ENCODE assay signal across 10 cellular contexts in genomic region chr3:41224120-41224806, GRCh38. TPM values are rescaled to one million over a fixed set of nuclear protein-coding genes. Genes with fewer than 3 reads are reported as not detected.
DNase-seq lines count a peak whose midpoint lies in the region; ATAC-seq and TF ChIP-seq lines count a peak whose summit lies in the region.
"Had no signal": no experiment of that assay in that cellular context is flagged by ENCODE, and none has a peak within 500 bp of the region (broad histone marks: within the 10 kb centered on the region; RNA-seq: fewer than 3 reads in every experiment).

No MANE protein-coding gene starts in this region.

- H3K4me3 ChIP-seq in breast epithelium (no peak overlapping the region), right cardiac atrium (ENCODE audit: low read length) (no peak overlapping the region), thoracic aorta (peak overlapping the region; percentile 24)

- H3K27ac Mint-ChIP-seq in activated naive CD4-positive, alpha-beta T cell treated with anti-CD3 and anti-CD28 coated beads, Interleukin-2, amount 50 U/mL, for 24 hours, result peak overlapping the region; percentile 84
- H3K27ac Mint-ChIP-seq in activated naive CD4-positive, alpha-beta T cell treated with anti-CD3 and anti-CD28 coated beads, Interleukin-2, amount 10 ng/mL, durations not matched to agents 7 days and 5 days, result no peak overlapping the region

- H3K4me1 Mint-ChIP-seq in activated naive CD4-positive, alpha-beta T cell treated with anti-CD3 and anti-CD28 coated beads, Interleukin-2, amount 50 U/mL, for 24 hours, result peaks cover 74% of the 10 kb centered on the region
- H3K4me1 Mint-ChIP-seq in activated naive CD4-positive, alpha-beta T cell treated with anti-CD3 and anti-CD28 coated beads, Interleukin-2, amount 10 ng/mL, durations not matched to agents 7 days and 5 days, result peaks cover 11% of the 10 kb centered on the region

- peaks cover 11% of the 10 kb centered on the region for H3K36me3 ChIP-seq in breast epithelium
- peaks cover 15% of the 10 kb centered on the region for H3K36me3 ChIP-seq in thoracic aorta

- H3K9me3 Mint-ChIP-seq in activated naive CD4-positive, alpha-beta T cell treated with anti-CD3 and anti-CD28 coated beads, Interleukin-2, amount 50 U/mL, for 24 hours, result no peaks in the 10 kb centered on the region
- no peaks in the 10 kb centered on the region for H3K9me3 Mint-ChIP-seq in activated naive CD4-positive, alpha-beta T cell treated with anti-CD3 and anti-CD28 coated beads, Interleukin-2, amount 10 ng/mL, durations not matched to agents 7 days and 5 days
- H3K9me3 Mint-ChIP-seq: naive thymus-derived CD8-positive, alpha-beta T cell had no signal

- TF ChIP-seq CTCF in breast epithelium (IDR thresholded peaks at IDR 0.05) (no peak), thoracic aorta (IDR thresholded peaks at IDR 0.05) (peak; percentile 39)

- H3K9me3 ChIP-seq in breast epithelium, result no peaks in the 10 kb centered on the region
- no peaks in the 10 kb centered on the region for H3K9me3 ChIP-seq in right cardiac atrium (ENCODE audit: control insufficient read depth, low read length)
- no peaks in the 10 kb centered on the region for H3K9me3 ChIP-seq in thoracic aorta

- no peak for TF ChIP-seq POLR2A in breast epithelium (IDR thresholded peaks at IDR 0.05)

- ATAC-seq in right cardiac atrium (peak; percentile 93 to 95), thoracic aorta (ENCODE audit: insufficient number of reproducible peaks, low FRiP score, low read depth) (peak; percentile 99), GM19463 (IDR thresholded peaks at IDR 0.05; ENCODE audit: unreplicated experiment) (no peak), GM19455 (IDR thresholded peaks at IDR 0.05; ENCODE audit: unreplicated experiment) (no peak)
- ATAC-seq: naive thymus-derived CD8-positive, alpha-beta T cell had no signal

- CTCF ChIA-PET in activated naive CD4-positive, alpha-beta T cell treated with anti-CD3 and anti-CD28 coated beads, Interleukin-2, amount 10 ng/mL, durations not matched to agents 7 days and 5 days (lab: Charles Lee), result interaction anchor here (0.9 kb wide), 1 partner anchor 428 kb away, joined by 3 read pairs; no protein-coding TSS in a partner anchor

- H3K4me3 Mint-ChIP-seq in activated naive CD4-positive, alpha-beta T cell treated with anti-CD3 and anti-CD28 coated beads, Interleukin-2, amount 50 U/mL, for 24 hours, result no peak overlapping the region
- no peak overlapping the region for H3K4me3 Mint-ChIP-seq in activated naive CD4-positive, alpha-beta T cell treated with anti-CD3 and anti-CD28 coated beads, Interleukin-2, amount 10 ng/mL, durations not matched to agents 7 days and 5 days
- H3K4me3 Mint-ChIP-seq: naive thymus-derived CD8-positive, alpha-beta T cell had no signal

- H3K36me3 Mint-ChIP-seq in activated naive CD4-positive, alpha-beta T cell treated with anti-CD3 and anti-CD28 coated beads, Interleukin-2, amount 50 U/mL, for 24 hours, result peaks cover 31% of the 10 kb centered on the region
- H3K36me3 Mint-ChIP-seq in activated naive CD4-positive, alpha-beta T cell treated with anti-CD3 and anti-CD28 coated beads, Interleukin-2, amount 10 ng/mL, durations not matched to agents 7 days and 5 days, result peaks cover 49% of the 10 kb centered on the region

- H3K27ac ChIP-seq in breast epithelium (peak overlapping the region; percentile 43 to 61), right cardiac atrium (ENCODE audit: low read length) (peak overlapping the region; percentile 70), thoracic aorta (peak overlapping the region; percentile 43 to 72)

- no peak for DNase-seq in activated naive CD4-positive, alpha-beta T cell treated with anti-CD3 and anti-CD28 coated beads, Interleukin-2, amount 10 ng/mL, durations not matched to agents 7 days and 5 days
- DNase-seq in breast epithelium (ENCODE audit: low spot score in 2 of 2) (no peak), right cardiac atrium (no peak), thoracic aorta (ENCODE audit: low spot score) (no peak), NOMO-1 treated with dmso at 0.1 percent for 144 hours (lab: John Stamatoyannopoulos, UW; ENCODE audit: unreplicated experiment) (no peak)
- DNase-seq: AML-193; naive thymus-derived CD8-positive, alpha-beta T cell had no signal

- no peaks in the 10 kb centered on the region for H3K27me3 ChIP-seq in breast epithelium
- H3K27me3 ChIP-seq in right cardiac atrium (ENCODE audit: control insufficient read depth, insufficient read depth), result no peaks in the 10 kb centered on the region
- no peaks in the 10 kb centered on the region for H3K27me3 ChIP-seq in thoracic aorta (replicated peaks; ENCODE audit: insufficient read depth)

- H3K27me3 Mint-ChIP-seq in activated naive CD4-positive, alpha-beta T cell treated with anti-CD3 and anti-CD28 coated beads, Interleukin-2, amount 50 U/mL, for 24 hours, result no peaks in the 10 kb centered on the region
- H3K27me3 Mint-ChIP-seq in activated naive CD4-positive, alpha-beta T cell treated with anti-CD3 and anti-CD28 coated beads, Interleukin-2, amount 10 ng/mL, durations not matched to agents 7 days and 5 days, result no peaks in the 10 kb centered on the region
- H3K27me3 Mint-ChIP-seq: naive thymus-derived CD8-positive, alpha-beta T cell had no signal

- intact Hi-C loops in breast epithelium (cut with DNase I; ENCODE audit: low total_unique reads) (no loop called here), right cardiac atrium (cut with DNase I) (no loop called here)

- 58% methylated on average over 3 of the region's 3 CpGs for WGBS in right cardiac atrium

- H3K4me1 ChIP-seq in breast epithelium (peaks cover 3 to 25% of the 10 kb centered on the region in 2 donors), right cardiac atrium (ENCODE audit: control insufficient read depth, insufficient read depth, low read length) (peaks cover 15% of the 10 kb centered on the region), thoracic aorta (ENCODE audit: control insufficient read depth in 1 of 2, low read depth in 2 of 2) (peaks cover 46 to 52% of the 10 kb centered on the region in 2 donors)

RNA-seq across cellular contexts. Expression of gene CTNNB1, which starts 25.0 kb away (rescaled TPM):
- total RNA-seq in breast epithelium (100 to 1,000 TPM; 419 to 687 (median 617) TPM), right cardiac atrium (100 to 1,000 TPM; 154 to 263 (median 180) TPM), thoracic aorta (100 to 1,000 TPM; 317 to 595 TPM)
- 53.5 TPM for polyA plus RNA-seq in right cardiac atrium

Comparison
In these comparisons a context has a peak if more than half of its experiments do, and no peak if none do; other contexts are left out.
1. ATAC-seq: peak in right cardiac atrium (2 of 2) and thoracic aorta (single experiment); none in GM19463 (single experiment) and GM19455 (single experiment).
2. Peak in every context shown above with its lines, with median percentiles within 50 percentile points of each other: H3K27ac ChIP-seq.